In genomic region chr2:85871494-85872164, GRCh38 we compare ENCODE assay signal across 17 cellular contexts. TPM values are rescaled to one million over a fixed set of nuclear protein-coding genes. Genes with fewer than 3 reads are reported as not detected.
DNase-seq lines count a peak whose midpoint lies in the region; ATAC-seq, FAIRE-seq and TF ChIP-seq lines count a peak whose summit lies in the region.
"Had no signal": no experiment of that assay in that cellular context is flagged by ENCODE, and none has a peak within 500 bp of the region (broad histone marks: within the 10 kb centered on the region; RNA-seq: fewer than 3 reads in every experiment).

No MANE protein-coding gene starts in this region.

- H3K36me3 ChIP-seq in HEK293 (ENCODE audit: control insufficient read depth in 2 of 2, insufficient read depth in 1 of 2, low read length in 2 of 2): no peaks in the 10 kb centered on the region

- POLR2A ChIA-PET in HEK293 (lab: Yijun Ruan, JAX) (no interaction called here), T-cell (lab: Charles Lee) (interaction anchor here (0.6 kb wide), 2 partner anchors 17 to 254 kb away, joined by 3 to 5 read pairs; no protein-coding TSS in a partner anchor)

- DNase-seq in T-cell (no peak), progenitor cell of endocrine pancreas (ENCODE audit: low spot score, unreplicated experiment) (no peak), GM12891 (ENCODE audit: insufficient read length, low spot score) (no peak), NCI-H1048 (lab: John Stamatoyannopoulos, UW) (no peak)
- DNase-seq in effector memory CD8-positive, alpha-beta T cell: no peak
- DNase-seq: AML-193, DMS 273 treated with DMSO at 0.1 percent for 48 hours, DND-41, H9, NCI-H1436, NCI-H2029 treated with DMSO at 0.1 percent for 48 hours had no signal

- FAIRE-seq in GM12891 (lab: Jason Lieb, UNC): no peak
- FAIRE-seq: RCC 7860 had no signal

- no peak for TF ChIP-seq CTCF in HEK293 (tag by site-specific recombination; IDR thresholded peaks at IDR 0.05)
- no peak for TF ChIP-seq CTCF in progenitor cell of endocrine pancreas (IDR thresholded peaks at IDR 0.05; ENCODE audit: unreplicated experiment)

- ATAC-seq in T-cell (replicated peaks in 1 of 4): no peak
- ATAC-seq in effector memory CD8-positive, alpha-beta T cell (replicated peaks): no peak
- no peak for ATAC-seq in GM21576 (IDR thresholded peaks at IDR 0.05; ENCODE audit: unreplicated experiment)
- ATAC-seq: Right ventricle myocardium inferior had no signal

- H3K4me3 Mint-ChIP-seq in T-cell (no peak overlapping the region), progenitor cell of endocrine pancreas (ENCODE audit: low read depth) (no peak overlapping the region)
- H3K4me3 Mint-ChIP-seq in effector memory CD8-positive, alpha-beta T cell: peak overlapping the region in 1 of 2 donors; percentile 21
- H3K4me3 Mint-ChIP-seq: H9 had no signal

- H3K9me3 ChIP-seq in HEK293 (ENCODE audit: control insufficient read depth, insufficient read depth, low read depth, low read length): no peaks in the 10 kb centered on the region

- no peaks in the 10 kb centered on the region for H3K9me3 Mint-ChIP-seq in T-cell
- H3K9me3 Mint-ChIP-seq in effector memory CD8-positive, alpha-beta T cell: no peaks in the 10 kb centered on the region
- H3K9me3 Mint-ChIP-seq in progenitor cell of endocrine pancreas (ENCODE audit: low read depth): no peaks in the 10 kb centered on the region
- H3K9me3 Mint-ChIP-seq: H9 had no signal

- CTCF ChIA-PET in HEK293 (lab: Yijun Ruan, JAX): no interaction called here
- CTCF ChIA-PET in T-cell (lab: Charles Lee): interaction anchor here in 1 of 2 donors (0.6 kb wide), 1 partner anchor 500 kb away, joined by 3 read pairs; no protein-coding TSS in a partner anchor

- TF ChIP-seq POLR2A in GM12891 (IDR thresholded peaks at IDR 0.05; ENCODE audit: low read depth, low read length): no peak

- H3K4me1 Mint-ChIP-seq in T-cell: peaks cover 60 to 72% (median 64%) of the 10 kb centered on the region in 3 donors
- H3K4me1 Mint-ChIP-seq in effector memory CD8-positive, alpha-beta T cell (ENCODE audit: low read depth in 2 of 2): peaks cover 47 to 52% of the 10 kb centered on the region in 2 donors
- H3K4me1 Mint-ChIP-seq in progenitor cell of endocrine pancreas (ENCODE audit: low read depth): peaks cover 8% of the 10 kb centered on the region

- H3K36me3 Mint-ChIP-seq in T-cell: peaks cover 34% of the 10 kb centered on the region
- H3K36me3 Mint-ChIP-seq in effector memory CD8-positive, alpha-beta T cell (ENCODE audit: insufficient read depth): peaks cover 21% of the 10 kb centered on the region
- H3K36me3 Mint-ChIP-seq in progenitor cell of endocrine pancreas (ENCODE audit: insufficient read depth): peaks cover 2% of the 10 kb centered on the region

- no peaks in the 10 kb centered on the region; the same call in 1 of the 2 replicates for H3K4me1 ChIP-seq in HEK293 (ENCODE audit: control insufficient read depth, insufficient read depth, low read length)

- H3K4me3 ChIP-seq in HEK293 (ENCODE audit: low read depth, low read length): no peak overlapping the region

- no peak overlapping the region for H3K27ac ChIP-seq in HEK293 (ENCODE audit: extremely low read depth, low read depth, low read length)
- H3K27ac ChIP-seq: C4-2B, HL-60 had no signal

- H3K27ac Mint-ChIP-seq in T-cell (peak overlapping the region; percentile 25 to 66), progenitor cell of endocrine pancreas (peak overlapping the region; percentile 2)
- peak overlapping the region; percentile 0 to 65 for H3K27ac Mint-ChIP-seq in effector memory CD8-positive, alpha-beta T cell

- H3K27me3 Mint-ChIP-seq in T-cell (no peaks in the 10 kb centered on the region), progenitor cell of endocrine pancreas (no peaks in the 10 kb centered on the region)
- H3K27me3 Mint-ChIP-seq in effector memory CD8-positive, alpha-beta T cell: no peaks in the 10 kb centered on the region

TF ChIP-seq in HEK293, 187 proteins besides CTCF, POLR2A, EP300 and RAD21:
- TF ChIP-seq, protein P1, sequence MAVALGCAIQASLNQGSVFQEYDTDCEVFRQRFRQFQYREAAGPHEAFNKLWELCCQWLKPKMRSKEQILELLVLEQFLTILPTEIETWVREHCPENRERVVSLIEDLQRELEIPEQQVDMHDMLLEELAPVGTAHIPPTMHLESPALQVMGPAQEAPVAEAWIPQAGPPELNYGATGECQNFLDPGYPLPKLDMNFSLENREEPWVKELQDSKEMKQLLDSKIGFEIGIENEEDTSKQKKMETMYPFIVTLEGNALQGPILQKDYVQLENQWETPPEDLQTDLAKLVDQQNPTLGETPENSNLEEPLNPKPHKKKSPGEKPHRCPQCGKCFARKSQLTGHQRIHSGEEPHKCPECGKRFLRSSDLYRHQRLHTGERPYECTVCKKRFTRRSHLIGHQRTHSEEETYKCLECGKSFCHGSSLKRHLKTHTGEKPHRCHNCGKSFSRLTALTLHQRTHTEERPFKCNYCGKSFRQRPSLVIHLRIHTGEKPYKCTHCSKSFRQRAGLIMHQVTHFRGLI (tag by site-specific recombination; IDR thresholded peaks at IDR 0.05): no peak
- peak; percentile 84 for TF ChIP-seq ZIC2 (tag by site-specific recombination; IDR thresholded peaks at IDR 0.05)

TF ChIP-seq in GM12891, 5 proteins besides CTCF, POLR2A, EP300 and RAD21:
- no peak for TF ChIP-seq TAF1 (IDR thresholded peaks at IDR 0.05; ENCODE audit: low read depth, low read length)
- no peak for TF ChIP-seq POU2F2 (IDR thresholded peaks at IDR 0.05; ENCODE audit: low read depth, low read length)
- no peak for TF ChIP-seq POLR2AphosphoS5 (IDR thresholded peaks at IDR 0.05; ENCODE audit: low read depth, low read length)

RNA-seq across cellular contexts. Expression of gene ST3GAL5, which starts 17.2 kb away (rescaled TPM):
- total RNA-seq in T-cell (10 to 100 TPM; 22.8 to 56.2 (median 31.9) TPM), progenitor cell of endocrine pancreas (27.3 and 32.5 TPM in 2 replicates)
- 3.6 TPM for polyA plus RNA-seq in GM12891 (2012; ENCODE audit: low read depth, missing spikeins)
